ENCODE assay signal across 1 cellular context in the genomic region with DNA sequence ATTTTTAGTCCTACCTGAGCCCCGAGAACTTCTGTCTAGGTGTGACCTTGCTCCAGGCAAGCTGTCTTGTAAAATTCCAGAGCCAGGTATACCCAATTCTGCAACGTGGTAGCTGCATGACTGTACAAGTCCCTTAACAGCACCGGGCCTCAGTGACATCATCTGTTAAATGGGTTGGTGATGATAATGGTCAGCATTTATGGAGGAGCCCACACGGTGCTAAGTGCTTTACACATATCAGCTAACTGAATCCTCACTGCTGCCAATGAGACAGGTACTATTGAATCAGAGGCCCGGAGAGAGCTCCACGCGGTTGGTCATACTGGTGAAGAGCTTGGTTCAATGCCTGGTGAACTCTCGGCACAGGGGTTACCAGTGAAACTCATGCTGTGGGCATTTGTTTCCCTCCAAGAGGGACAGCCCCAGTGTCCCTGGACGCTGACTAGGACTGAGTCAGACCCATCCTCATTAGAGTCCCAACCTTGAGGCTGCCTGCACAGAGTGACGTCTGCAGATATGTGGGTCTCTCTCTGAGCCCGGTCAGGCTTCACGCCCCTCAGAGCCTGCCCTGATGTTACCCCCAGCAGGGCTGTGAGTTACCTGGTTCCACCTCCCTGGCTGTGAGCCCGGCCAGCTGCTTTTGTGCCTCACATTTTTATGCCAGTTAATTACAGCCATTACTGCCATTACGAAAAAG.
TF ChIP-seq lines count a peak whose summit lies in the region.

No MANE protein-coding gene starts in this region.

TF ChIP-seq in HCT116, 20 proteins besides CTCF, POLR2A, EP300 and RAD21:
- TF ChIP-seq, protein P1, sequence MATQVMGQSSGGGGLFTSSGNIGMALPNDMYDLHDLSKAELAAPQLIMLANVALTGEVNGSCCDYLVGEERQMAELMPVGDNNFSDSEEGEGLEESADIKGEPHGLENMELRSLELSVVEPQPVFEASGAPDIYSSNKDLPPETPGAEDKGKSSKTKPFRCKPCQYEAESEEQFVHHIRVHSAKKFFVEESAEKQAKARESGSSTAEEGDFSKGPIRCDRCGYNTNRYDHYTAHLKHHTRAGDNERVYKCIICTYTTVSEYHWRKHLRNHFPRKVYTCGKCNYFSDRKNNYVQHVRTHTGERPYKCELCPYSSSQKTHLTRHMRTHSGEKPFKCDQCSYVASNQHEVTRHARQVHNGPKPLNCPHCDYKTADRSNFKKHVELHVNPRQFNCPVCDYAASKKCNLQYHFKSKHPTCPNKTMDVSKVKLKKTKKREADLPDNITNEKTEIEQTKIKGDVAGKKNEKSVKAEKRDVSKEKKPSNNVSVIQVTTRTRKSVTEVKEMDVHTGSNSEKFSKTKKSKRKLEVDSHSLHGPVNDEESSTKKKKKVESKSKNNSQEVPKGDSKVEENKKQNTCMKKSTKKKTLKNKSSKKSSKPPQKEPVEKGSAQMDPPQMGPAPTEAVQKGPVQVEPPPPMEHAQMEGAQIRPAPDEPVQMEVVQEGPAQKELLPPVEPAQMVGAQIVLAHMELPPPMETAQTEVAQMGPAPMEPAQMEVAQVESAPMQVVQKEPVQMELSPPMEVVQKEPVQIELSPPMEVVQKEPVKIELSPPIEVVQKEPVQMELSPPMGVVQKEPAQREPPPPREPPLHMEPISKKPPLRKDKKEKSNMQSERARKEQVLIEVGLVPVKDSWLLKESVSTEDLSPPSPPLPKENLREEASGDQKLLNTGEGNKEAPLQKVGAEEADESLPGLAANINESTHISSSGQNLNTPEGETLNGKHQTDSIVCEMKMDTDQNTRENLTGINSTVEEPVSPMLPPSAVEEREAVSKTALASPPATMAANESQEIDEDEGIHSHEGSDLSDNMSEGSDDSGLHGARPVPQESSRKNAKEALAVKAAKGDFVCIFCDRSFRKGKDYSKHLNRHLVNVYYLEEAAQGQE (IDR thresholded peaks at IDR 0.05; ENCODE audit: low read depth): no peak
- TF ChIP-seq EZH2phosphoT487 (IDR thresholded peaks at IDR 0.05; ENCODE audit: borderline replicate concordance) (no peak), SIN3A (IDR thresholded peaks at IDR 0.05; ENCODE audit: low read depth) (no peak), SRF (IDR thresholded peaks at IDR 0.05; ENCODE audit: low read depth) (no peak), POLR2AphosphoS5 (IDR thresholded peaks at IDR 0.05; ENCODE audit: low read depth, low read length) (no peak)
- TF ChIP-seq, protein P2, sequence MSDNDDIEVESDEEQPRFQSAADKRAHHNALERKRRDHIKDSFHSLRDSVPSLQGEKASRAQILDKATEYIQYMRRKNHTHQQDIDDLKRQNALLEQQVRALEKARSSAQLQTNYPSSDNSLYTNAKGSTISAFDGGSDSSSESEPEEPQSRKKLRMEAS (IDR thresholded peaks at IDR 0.05): no peak
- TF ChIP-seq, protein P3, sequence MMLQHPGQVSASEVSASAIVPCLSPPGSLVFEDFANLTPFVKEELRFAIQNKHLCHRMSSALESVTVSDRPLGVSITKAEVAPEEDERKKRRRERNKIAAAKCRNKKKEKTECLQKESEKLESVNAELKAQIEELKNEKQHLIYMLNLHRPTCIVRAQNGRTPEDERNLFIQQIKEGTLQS (IDR thresholded peaks at IDR 0.05): no peak
